Comparison of ENCODE assay signal across 9 cellular contexts in genomic region chr12:58916891-58917570, GRCh38. TPM values are rescaled to one million over a fixed set of nuclear protein-coding genes. Genes with fewer than 3 reads are reported as not detected.
A peak's percentile ranks its signal among the peaks of the same experiment; 100 is the strongest.
DNase-seq lines count a peak whose midpoint lies in the region; TF ChIP-seq lines count a peak whose summit lies in the region.
"Had no signal": no experiment of that assay in that cellular context is flagged by ENCODE, and none has a peak within 500 bp of the region (broad histone marks: within the 10 kb centered on the region; RNA-seq: fewer than 3 reads in every experiment).

No MANE protein-coding gene starts in this region.

- H3K14ac ChIP-seq in mesenchymal stem cell (ENCODE audit: low read length in 2 of 2) = no peak overlapping the region

- no peak overlapping the region for H2AFZ ChIP-seq in mesenchymal stem cell (ENCODE audit: low read depth, low read length)

- H4K91ac ChIP-seq in mesenchymal stem cell (ENCODE audit: low read length) = no peak overlapping the region

- DNase-seq in NCI-H146 (lab: John Stamatoyannopoulos, UW) (peak; percentile 15), NCI-H146 treated with DMSO at 0.1 percent for 48 hours (lab: John Stamatoyannopoulos, UW; ENCODE audit: unreplicated experiment) (no peak), dedifferentiated amniotic fluid mesenchymal stem cell (ENCODE audit: extremely low spot score) (peak; percentile 30), mesenchymal stem cell (peak; percentile 70), transverse colon (peak; percentile 22), SHP77 (lab: John Stamatoyannopoulos, UW) (no peak), ureter (ENCODE audit: low spot score) (no peak)
- DNase-seq in activated CD8-positive, alpha-beta memory T cell treated with anti-CD3 and anti-CD28 coated beads for 24 hours = no peak
- DNase-seq: foreskin melanocyte had no signal

- H3K27ac ChIP-seq in mesenchymal stem cell (ENCODE audit: low read length, poor library complexity, severe bottlenecking) = peak overlapping the region; percentile 85
- peak overlapping the region; percentile 96 to 99 (median 96) for H3K27ac ChIP-seq in transverse colon

- 0% methylated on average over 2 of the region's 6 CpGs for WGBS in mesenchymal stem cell
- WGBS in transverse colon (ENCODE audit: low coverage in 1 of 2), 2 donors = 23 to 25% methylated on average over 4 to 6 of the region's 6 CpGs

- H2BK120ac ChIP-seq in mesenchymal stem cell (ENCODE audit: low read depth, low read length) = no peak overlapping the region

- no peak overlapping the region for H2BK12ac ChIP-seq in mesenchymal stem cell (ENCODE audit: low read length in 2 of 2)

- in situ Hi-C loops in transverse colon (cut with MboI; ENCODE audit: low pct_ligation_motif_present in 1 of 4, low pct_unique_long_range_greater_than_20kb in 1 of 4, low sequenced_read_pairs in 3 of 4) = loop anchor here in 2 of 4 donors (25.0 kb wide), 2 partner anchors 170 to 380 kb away; no protein-coding TSS in a partner anchor

- H3K4me3 ChIP-seq in mesenchymal stem cell (ENCODE audit: insufficient read depth in 1 of 2, low read depth in 1 of 2, low read length in 2 of 2) (peak overlapping the region in 1 of 2 experiments; percentile 96), transverse colon (peak overlapping the region in 3 of 4 donors; percentile 86 to 93 (median 90))

- H3K9me3 ChIP-seq in mesenchymal stem cell (ENCODE audit: control insufficient read depth, low read length) (no peaks in the 10 kb centered on the region), transverse colon (no peaks in the 10 kb centered on the region)

- no peak overlapping the region for H3K4ac ChIP-seq in mesenchymal stem cell (ENCODE audit: low read depth in 1 of 2, low read length in 2 of 2)

- no peak for TF ChIP-seq EP300 in transverse colon (IDR thresholded peaks at IDR 0.05; ENCODE audit: low read depth)

- peak overlapping the region; percentile 66 for H3K4me2 ChIP-seq in mesenchymal stem cell (ENCODE audit: low read length, poor library complexity, severe bottlenecking)

- H2BK15ac ChIP-seq in mesenchymal stem cell (ENCODE audit: low read depth, poor library complexity, severe bottlenecking) = no peak overlapping the region

- H3K36me3 ChIP-seq in mesenchymal stem cell (ENCODE audit: control insufficient read depth in 1 of 2, insufficient read depth in 2 of 2, low read depth in 1 of 2, low read length in 2 of 2) = peaks cover 0 to 19% of the 10 kb centered on the region in 2 experiments
- H3K36me3 ChIP-seq in transverse colon = peaks cover 0 to 23% (median 3%) of the 10 kb centered on the region in 4 donors

- intact Hi-C loops in transverse colon (cut with DNase I; ENCODE audit: low total_unique reads) = no loop called here

- peak overlapping the region; percentile 91 for H3K9ac ChIP-seq in mesenchymal stem cell (ENCODE audit: low read length)

- no peak overlapping the region for H3K23ac ChIP-seq in mesenchymal stem cell (ENCODE audit: low read length in 2 of 2)

- H3K4me1 ChIP-seq in mesenchymal stem cell (ENCODE audit: control insufficient read depth, insufficient read depth, low read depth, low read length) = no peaks in the 10 kb centered on the region
- peaks cover 0 to 49% (median 32%) of the 10 kb centered on the region in 4 donors for H3K4me1 ChIP-seq in transverse colon

- no peak for TF ChIP-seq CTCF in transverse colon (IDR thresholded peaks at IDR 0.05)

- H4K8ac ChIP-seq in mesenchymal stem cell (ENCODE audit: low read length) = no peak overlapping the region

- H2AK5ac ChIP-seq in mesenchymal stem cell (ENCODE audit: low read length, severe bottlenecking) = no peak overlapping the region

- no peak overlapping the region for H2BK5ac ChIP-seq in mesenchymal stem cell (ENCODE audit: low read depth, low read length, poor library complexity, severe bottlenecking)

- TF ChIP-seq POLR2A in transverse colon (IDR thresholded peaks at IDR 0.05) = no peak

- H3K27me3 ChIP-seq in mesenchymal stem cell (ENCODE audit: control insufficient read depth in 1 of 2, insufficient read depth in 1 of 2, low read length in 2 of 2) (no peaks in the 10 kb centered on the region), transverse colon (peaks cover 5% of the 10 kb centered on the region)

- H3K79me1 ChIP-seq in mesenchymal stem cell (replicated peaks; ENCODE audit: low read length, poor library complexity, severe bottlenecking) = no peaks in the 10 kb centered on the region

- H3K18ac ChIP-seq in mesenchymal stem cell (ENCODE audit: low read depth in 1 of 2, low read length in 2 of 2) = no peak overlapping the region

RNA-seq across cellular contexts. Expression of gene LRIG3, which starts 3.3 kb away (rescaled TPM):
- 11.1 TPM for polyA plus RNA-seq in mesenchymal stem cell (2013, experiment 1 of 2)
- 11.7 TPM for polyA plus RNA-seq in mesenchymal stem cell (2013, experiment 2 of 2)
- total RNA-seq in transverse colon (100 to 1,000 TPM in 3 of 4 donors, 10 to 100 TPM in 1; 43.0 to 115 (median 107) TPM), ureter (56.1 TPM)

Comparison
In these comparisons a context has a peak if more than half of its experiments do, and no peak if none do; other contexts are left out.
1. DNase-seq: peak in NCI-H146 (single experiment), dedifferentiated amniotic fluid mesenchymal stem cell (single experiment), mesenchymal stem cell (single experiment) and transverse colon (single experiment); none in NCI-H146 treated with DMSO at 0.1 percent for 48 hours (single experiment), activated CD8-positive, alpha-beta memory T cell treated with anti-CD3 and anti-CD28 coated beads for 24 hours (single experiment), SHP77 (0 of 2) and ureter (single experiment).